In genomic region chr6:25882066-25882496, GRCh38 we compare ENCODE assay signal across 1 cellular context.
TF ChIP-seq lines count a peak whose summit lies in the region.

No MANE protein-coding gene starts in this region.

TF ChIP-seq in WTC11, 78 proteins besides CTCF, POLR2A, EP300 and RAD21 (continued from another document):
- TF ChIP-seq ZNF512 (CRISPR knock-in tag; IDR thresholded peaks at IDR 0.05; ENCODE audit: borderline replicate concordance) (0 out of 2 replicates have a peak, but pooled peaks have one; percentile 46), AFF4 (CRISPR knock-in tag; IDR thresholded peaks at IDR 0.05; ENCODE audit: borderline replicate concordance) (no peak), MAX (CRISPR knock-in tag; IDR thresholded peaks at IDR 0.05) (peak; percentile 78), PRDM15 (CRISPR knock-in tag; IDR thresholded peaks at IDR 0.05) (no peak), JUN (CRISPR knock-in tag; IDR thresholded peaks at IDR 0.05) (no peak), ZNF281 (CRISPR knock-in tag; IDR thresholded peaks at IDR 0.05) (no peak), FOXP1 (CRISPR knock-in tag; IDR thresholded peaks at IDR 0.05; ENCODE audit: borderline replicate concordance) (peak; percentile 83; the same call in 1 of the 2 replicates), GTF2I (CRISPR knock-in tag; conservative IDR thresholded peaks at IDR 0.05) (no peak), ZNF425 (CRISPR knock-in tag; conservative IDR thresholded peaks at IDR 0.05) (no peak), HMGXB4 (CRISPR knock-in tag; IDR thresholded peaks at IDR 0.05) (peak; percentile 97), FOXP4 (CRISPR knock-in tag; IDR thresholded peaks at IDR 0.05) (peak; percentile 18; the same call in 1 of the 2 replicates), ZNF121 (CRISPR knock-in tag; IDR thresholded peaks at IDR 0.05) (0 out of 2 replicates have a peak, but pooled peaks have one; percentile 15), HMGA2 (CRISPR knock-in tag; IDR thresholded peaks at IDR 0.05) (no peak), ARID4B (CRISPR knock-in tag; IDR thresholded peaks at IDR 0.05; ENCODE audit: borderline replicate concordance) (0 out of 2 replicates have a peak, but pooled peaks have one; percentile 30), NFE2L1 (CRISPR knock-in tag; IDR thresholded peaks at IDR 0.05) (peak; percentile 56; the same call in 1 of the 2 replicates), E2F5 (CRISPR knock-in tag; IDR thresholded peaks at IDR 0.05) (no peak)
